Comparison of ENCODE assay signal across 11 cellular contexts in the genomic region with DNA sequence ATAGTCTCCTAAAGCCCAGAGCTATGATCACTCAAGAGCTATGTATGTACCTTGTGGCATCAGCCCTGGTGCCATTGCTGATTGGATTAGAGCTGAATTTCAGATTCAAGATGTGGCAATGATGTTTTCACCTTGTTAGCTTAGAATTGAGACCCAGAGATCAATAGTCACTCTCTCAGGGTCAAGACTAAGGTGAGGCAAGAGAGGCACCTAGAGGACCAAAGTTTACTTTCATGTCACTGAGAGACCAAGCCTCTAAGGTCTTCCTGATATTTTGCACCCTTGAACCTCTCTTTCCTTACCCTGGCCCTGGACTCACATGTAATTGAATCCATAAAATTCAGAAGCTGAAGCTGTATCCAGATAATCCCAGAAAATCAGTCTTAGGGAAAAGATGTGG. TPM values are rescaled to one million over a fixed set of nuclear protein-coding genes. Genes with fewer than 3 reads are reported as not detected.
"Had no signal": no experiment of that assay in that cellular context is flagged by ENCODE, and none has a peak within 500 bp of the region (broad histone marks: within the 10 kb centered on the region; RNA-seq: fewer than 3 reads in every experiment).

No MANE protein-coding gene starts in this region.

- FAIRE-seq: K562 had no signal

- H2AFZ ChIP-seq: GM23248 had no signal

- H3K9ac ChIP-seq: GM23248 had no signal

- H3K9me3 ChIP-seq: HAP-1 had no signal

- ATAC-seq: HCT116, K562 had no signal

- H3K27ac ChIP-seq: GM23248, HL-60 had no signal

- DNase-seq: GM23248, GOT3, H7, HFFc6, IMR-90 had no signal

- H3K4me3 ChIP-seq: GM23248, HAP-1, K562 had no signal

- H3K4me1 ChIP-seq: HAP-1 had no signal

- H3K36me3 ChIP-seq: HAP-1 had no signal

RNA-seq across cellular contexts. Expression of a gene that starts 42.8 kb away (rescaled TPM):
- total RNA-seq: GM23248, H4, HT1080, IMR-90 had no signal
- polyA plus RNA-seq: IMR-90 had no signal
